31 cellular contexts compared by ENCODE assay signal in the genomic region with DNA sequence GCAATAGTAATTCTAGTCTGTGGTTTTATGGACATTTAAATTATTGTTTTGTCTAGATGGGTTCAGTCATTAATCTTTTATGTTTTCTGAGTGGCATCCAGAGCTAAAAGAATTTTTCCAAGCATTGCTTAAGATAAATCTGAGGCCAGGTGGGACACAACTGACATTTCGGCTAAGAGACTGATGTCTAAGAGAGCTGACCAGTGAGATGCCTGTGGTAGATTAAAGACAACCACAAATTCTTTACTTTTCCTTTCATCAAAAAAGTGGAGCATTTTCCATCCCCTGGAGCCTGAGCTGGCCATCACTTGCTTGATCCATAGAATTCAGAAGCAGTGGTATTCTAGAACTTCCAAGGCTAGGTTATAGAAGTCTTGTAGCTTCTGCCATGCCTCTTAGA.
"Had no signal": no experiment of that assay in that cellular context is flagged by ENCODE, and none has a peak within 500 bp of the region (broad histone marks: within the 10 kb centered on the region; RNA-seq: fewer than 3 reads in every experiment).

No MANE protein-coding gene starts in this region.

- DNase-seq: activated CD4-positive, alpha-beta memory T cell treated with anti-CD3 and anti-CD28 coated beads, Interleukin-2, amount 10 ng/mL, durations not matched to agents 7 days and 5 days; activated CD4-positive, alpha-beta T cell treated with anti-CD3 and anti-CD28 coated beads, Interleukin-2, amount 50 U/mL, for 1 hour; activated CD4-positive, CD25-positive, alpha-beta regulatory T cell; activated gamma-delta T cell; activated naive CD4-positive, alpha-beta T cell treated with anti-CD3 and anti-CD28 coated beads for 36 hours; activated T-cell treated with anti-CD3 and anti-CD28 coated beads for 4 hours; activated T-cell treated with anti-CD3 and anti-CD28 coated beads, Interleukin-2, amount 50 U/mL, for 48 hours; anterior cingulate cortex; brain microvascular endothelial cell; cerebellar nuclear complex; IMR-90; Kasumi-1; KBM-7; NCI-H1092; NCI-H1417; NCI-H1930; NCI-H2171; NCI-H2227 treated with DMSO at 0.1 percent for 48 hours; NCI-H446 treated with DMSO at 0.1 percent for 48 hours; NCI-H526; NCI-H82; OCI-M1; Right ventricle myocardium superior; T-cell; T-helper 2 cell; T1000 had no signal

- H3K27ac Mint-ChIP-seq: activated CD4-positive, alpha-beta memory T cell treated with anti-CD3 and anti-CD28 coated beads, Interleukin-2, amount 10 ng/mL, durations not matched to agents 7 days and 5 days; activated naive CD4-positive, alpha-beta T cell treated with anti-CD3 and anti-CD28 coated beads for 36 hours; activated naive CD8-positive, alpha-beta T cell; activated T-helper 17 cell treated with anti-CD3 and anti-CD28 coated beads, Interleukin-2, amount 50 U/mL, for 72 hours; T-cell had no signal

- H3K27ac ChIP-seq: brain microvascular endothelial cell, RWPE1, SJSA1 had no signal

- H3K4me3 ChIP-seq: SJSA1 had no signal

- H3K9me3 ChIP-seq: SJSA1 had no signal

- H3K4me1 Mint-ChIP-seq: T-cell had no signal

- H3K36me3 ChIP-seq: brain microvascular endothelial cell, SJSA1 had no signal

- H3K9me3 Mint-ChIP-seq: activated CD4-positive, alpha-beta memory T cell treated with anti-CD3 and anti-CD28 coated beads, Interleukin-2, amount 10 ng/mL, durations not matched to agents 7 days and 5 days; activated naive CD4-positive, alpha-beta T cell treated with anti-CD3 and anti-CD28 coated beads for 36 hours; activated T-helper 17 cell treated with anti-CD3 and anti-CD28 coated beads, Interleukin-2, amount 50 U/mL, for 72 hours; T-cell had no signal

- H3K36me3 Mint-ChIP-seq: activated naive CD8-positive, alpha-beta T cell; T-cell had no signal

- ATAC-seq: activated T-helper 17 cell treated with anti-CD3 and anti-CD28 coated beads, Interleukin-2, amount 50 U/mL, for 72 hours; Panc1; T-cell had no signal

- H3K27me3 ChIP-seq: brain microvascular endothelial cell, SJSA1 had no signal

- H3K4me3 Mint-ChIP-seq: activated CD4-positive, alpha-beta memory T cell treated with anti-CD3 and anti-CD28 coated beads, Interleukin-2, amount 10 ng/mL, durations not matched to agents 7 days and 5 days; activated naive CD4-positive, alpha-beta T cell treated with anti-CD3 and anti-CD28 coated beads for 36 hours; activated naive CD8-positive, alpha-beta T cell; activated T-helper 17 cell treated with anti-CD3 and anti-CD28 coated beads, Interleukin-2, amount 50 U/mL, for 72 hours; T-cell had no signal
